20 cellular contexts compared by ENCODE assay signal in the genomic region with DNA sequence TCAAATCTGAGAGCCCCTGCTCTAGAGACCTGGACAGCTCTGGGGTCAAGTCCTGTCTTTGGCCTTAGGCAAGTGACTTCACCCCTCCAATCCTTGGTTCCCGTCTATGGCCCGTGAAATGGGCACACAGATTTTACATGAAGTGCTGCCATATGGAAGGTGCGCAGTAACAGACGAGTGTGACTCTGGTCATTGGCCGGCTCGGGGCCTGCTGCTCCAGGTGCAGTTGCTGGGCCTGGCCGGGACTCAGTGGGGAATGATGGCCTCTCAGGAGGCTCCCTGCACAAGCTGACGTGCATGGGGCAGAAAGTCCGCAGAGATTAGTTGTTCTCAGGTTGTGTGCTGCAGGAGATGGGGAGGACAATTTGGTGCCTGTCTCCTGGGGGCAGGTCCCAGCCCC. TPM values are rescaled to one million over a fixed set of nuclear protein-coding genes. Genes with fewer than 3 reads are reported as not detected.
DNase-seq lines count a peak whose midpoint lies in the region; ATAC-seq and TF ChIP-seq lines count a peak whose summit lies in the region.
"Had no signal": no experiment of that assay in that cellular context is flagged by ENCODE, and none has a peak within 500 bp of the region (broad histone marks: within the 10 kb centered on the region; RNA-seq: fewer than 3 reads in every experiment).

No MANE protein-coding gene starts in this region.

- TF ChIP-seq CTCF in endothelial cell (IDR thresholded peaks at IDR 0.05; ENCODE audit: unreplicated experiment): no peak

- H3K4me1 Mint-ChIP-seq in IgD-negative memory B cell: peaks cover 0 to 1% (median 0%) of the 10 kb centered on the region in 3 donors
- no peaks in the 10 kb centered on the region for H3K4me1 Mint-ChIP-seq in T-helper 17 cell
- no peaks in the 10 kb centered on the region for H3K4me1 Mint-ChIP-seq in endothelial cell (ENCODE audit: unreplicated experiment)
- H3K4me1 Mint-ChIP-seq: CD8-positive, alpha-beta memory T cell had no signal

- no peak overlapping the region for H3K4me3 Mint-ChIP-seq in IgD-negative memory B cell
- H3K4me3 Mint-ChIP-seq in T-helper 17 cell: no peak overlapping the region
- peak overlapping the region; percentile 38 for H3K4me3 Mint-ChIP-seq in endothelial cell (ENCODE audit: unreplicated experiment)
- H3K4me3 Mint-ChIP-seq: B cell; CD14-positive monocyte; CD4-positive, alpha-beta T cell; CD8-positive, alpha-beta memory T cell; HFFc6 had no signal

- H3K9me3 ChIP-seq in T-helper 17 cell (ENCODE audit: control insufficient read depth, low read length, poor library complexity, severe bottlenecking): no peaks in the 10 kb centered on the region
- H3K9me3 ChIP-seq: BLaER1 treated with 17β-estradiol and CSF1 and Interleukin-3, amounts not matched to agents 10 nM and 100 nM had no signal

- H3K27me3 Mint-ChIP-seq in IgD-negative memory B cell (peaks cover 2% of the 10 kb centered on the region), T-helper 17 cell (peaks cover 6% of the 10 kb centered on the region), endothelial cell (ENCODE audit: unreplicated experiment) (no peaks in the 10 kb centered on the region)
- H3K27me3 Mint-ChIP-seq: B cell; CD4-positive, alpha-beta T cell had no signal

- intact Hi-C loops in posterior vena cava (cut with DNase I): no loop called here

- H3K9me3 Mint-ChIP-seq in IgD-negative memory B cell (no peaks in the 10 kb centered on the region), endothelial cell (ENCODE audit: unreplicated experiment) (no peaks in the 10 kb centered on the region)
- H3K9me3 Mint-ChIP-seq: CD4-positive, alpha-beta T cell; CD8-positive, alpha-beta memory T cell; HFFc6 had no signal

- H3K27ac Mint-ChIP-seq in IgD-negative memory B cell: peak overlapping the region in 2 of 3 donors; percentile 46 to 84
- H3K27ac Mint-ChIP-seq in T-helper 17 cell: peak overlapping the region; percentile 66
- H3K27ac Mint-ChIP-seq in endothelial cell (ENCODE audit: unreplicated experiment): no peak overlapping the region
- H3K27ac Mint-ChIP-seq: B cell; CD4-positive, alpha-beta T cell; HFFc6 had no signal

- ATAC-seq in T-helper 17 cell: no peak

- in situ Hi-C loops in ACHN (cut with HindIII; ENCODE audit: low pct_ligation_motif_present, low pct_unique_long_range_greater_than_20kb, low sequenced_read_pairs): no loop called here

- H3K36me3 Mint-ChIP-seq in IgD-negative memory B cell (peaks cover 2% of the 10 kb centered on the region), T-helper 17 cell (ENCODE audit: low read depth) (no peaks in the 10 kb centered on the region), endothelial cell (ENCODE audit: low read depth, unreplicated experiment) (no peaks in the 10 kb centered on the region)
- H3K36me3 Mint-ChIP-seq: CD14-positive monocyte; CD8-positive, alpha-beta memory T cell had no signal

- DNase-seq in T-helper 17 cell: no peak
- no peak for DNase-seq in endothelial cell (ENCODE audit: low spot score)
- peak; percentile 55 for DNase-seq in posterior vena cava (ENCODE audit: low spot score)
- DNase-seq in ACHN: no peak
- DNase-seq in COLO668 (lab: John Stamatoyannopoulos, UW; ENCODE audit: unreplicated experiment): no peak
- no peak for DNase-seq in HCEC 1CT
- DNase-seq: Calu3; CD4-positive, alpha-beta T cell; CD8-positive, alpha-beta memory T cell; COR-L47; DMS53; DND-41; GM23248; H9; HFFc6 had no signal

RNA-seq across cellular contexts. Expression of gene TESC, which starts 14.0 kb away (rescaled TPM):
- 24.5 TPM for polyA plus RNA-seq in IgD-negative memory B cell
- total RNA-seq in T-helper 17 cell: 10 to 100 TPM in 1 of 2 donors, 1 to 10 TPM in 1; 9.2 to 11.4 TPM
- 3.9 TPM for total RNA-seq in endothelial cell (ENCODE audit: unreplicated experiment)
- total RNA-seq in posterior vena cava: 1 to 10 TPM; 3.0 to 5.8 TPM
- total RNA-seq: A673, GM23248, HFFc6 had no signal
